Comparison of ENCODE assay signal across 23 cellular contexts in genomic region chr10:48209246-48209645, GRCh38.
"Had no signal": no experiment of that assay in that cellular context is flagged by ENCODE, and none has a peak within 500 bp of the region (broad histone marks: within the 10 kb centered on the region; RNA-seq: fewer than 3 reads in every experiment).

No MANE protein-coding gene starts in this region.

- ATAC-seq: activated naive CD8-positive, alpha-beta T cell treated with anti-CD3 and anti-CD28 coated beads, Interleukin-2, amount 50 U/mL, for 24 hours; activated T-helper 17 cell treated with anti-CD3 and anti-CD28 coated beads, Interleukin-2, amount 50 U/mL, for 72 hours; esophagus mucosa; gastrocnemius medialis; heart right ventricle had no signal

- H3K27me3 ChIP-seq: ascending aorta, gastrocnemius medialis had no signal

- H3K79me2 ChIP-seq: parathyroid adenoma had no signal

- H2AFZ ChIP-seq: parathyroid adenoma had no signal

- FAIRE-seq: islet of Langerhans had no signal

- H3K27ac Mint-ChIP-seq: activated naive CD4-positive, alpha-beta T cell treated with anti-CD3 and anti-CD28 coated beads for 36 hours; activated naive CD8-positive, alpha-beta T cell treated with anti-CD3 and anti-CD28 coated beads, Interleukin-2, amount 50 U/mL, for 24 hours; activated T-helper 17 cell treated with anti-CD3 and anti-CD28 coated beads, Interleukin-2, amount 50 U/mL, for 72 hours; naive B cell; type B pancreatic cell had no signal

- H3K9ac ChIP-seq: parathyroid adenoma had no signal

- H3K4me3 ChIP-seq: ascending aorta, coronary artery, gastrocnemius medialis, heart right ventricle, lung, skin epidermis, suprapubic skin had no signal

- H3K4me1 ChIP-seq: ascending aorta, gastrocnemius medialis, heart right ventricle, parathyroid adenoma, suprapubic skin had no signal

- H3K27ac ChIP-seq: ascending aorta, coronary artery, gastrocnemius medialis, heart right ventricle, parathyroid adenoma, skin epidermis, suprapubic skin, VCaP had no signal

- H3K9me3 Mint-ChIP-seq: activated naive CD4-positive, alpha-beta T cell treated with anti-CD3 and anti-CD28 coated beads for 36 hours; activated naive CD8-positive, alpha-beta T cell treated with anti-CD3 and anti-CD28 coated beads, Interleukin-2, amount 50 U/mL, for 24 hours; activated T-helper 17 cell treated with anti-CD3 and anti-CD28 coated beads, Interleukin-2, amount 50 U/mL, for 72 hours; type B pancreatic cell had no signal

- H3K9me3 ChIP-seq: ascending aorta, gastrocnemius medialis, heart right ventricle, suprapubic skin had no signal

- H3K4me3 Mint-ChIP-seq: activated naive CD4-positive, alpha-beta T cell treated with anti-CD3 and anti-CD28 coated beads for 36 hours; activated naive CD8-positive, alpha-beta T cell treated with anti-CD3 and anti-CD28 coated beads, Interleukin-2, amount 50 U/mL, for 24 hours; activated T-helper 17 cell treated with anti-CD3 and anti-CD28 coated beads, Interleukin-2, amount 50 U/mL, for 72 hours; naive B cell; type B pancreatic cell had no signal

- H3K4me1 Mint-ChIP-seq: activated naive CD8-positive, alpha-beta T cell treated with anti-CD3 and anti-CD28 coated beads, Interleukin-2, amount 50 U/mL, for 24 hours; activated T-helper 17 cell treated with anti-CD3 and anti-CD28 coated beads, Interleukin-2, amount 50 U/mL, for 72 hours; naive B cell had no signal

- DNase-seq: activated CD4-positive, alpha-beta T cell treated with anti-CD3 and anti-CD28 coated beads for 1 hour; activated CD4-positive, alpha-beta T cell treated with anti-CD3 and anti-CD28 coated beads, Interleukin-2, amount 50 U/mL, for 48 hours; activated naive CD4-positive, alpha-beta T cell treated with anti-CD3 and anti-CD28 coated beads for 36 hours; activated naive CD8-positive, alpha-beta T cell treated with anti-CD3 and anti-CD28 coated beads, Interleukin-2, amount 50 U/mL, for 24 hours; central memory CD4-positive, alpha-beta T cell; gastrocnemius medialis; heart right ventricle; naive B cell; retina; stimulated activated CD4-positive, alpha-beta T cell treated with anti-CD3 and anti-CD28 coated beads, Interleukin-15, amount 100 ng/mL, for 24 hours; stimulated activated CD4-positive, alpha-beta T cell treated with anti-CD3 and anti-CD28 coated beads, Interleukin-4, amount 100 ng/mL, for 24 hours; stimulated activated naive CD4-positive, alpha-beta T cell had no signal

- H3K36me3 ChIP-seq: ascending aorta, gastrocnemius medialis, heart right ventricle, suprapubic skin had no signal
